In the genomic region with DNA sequence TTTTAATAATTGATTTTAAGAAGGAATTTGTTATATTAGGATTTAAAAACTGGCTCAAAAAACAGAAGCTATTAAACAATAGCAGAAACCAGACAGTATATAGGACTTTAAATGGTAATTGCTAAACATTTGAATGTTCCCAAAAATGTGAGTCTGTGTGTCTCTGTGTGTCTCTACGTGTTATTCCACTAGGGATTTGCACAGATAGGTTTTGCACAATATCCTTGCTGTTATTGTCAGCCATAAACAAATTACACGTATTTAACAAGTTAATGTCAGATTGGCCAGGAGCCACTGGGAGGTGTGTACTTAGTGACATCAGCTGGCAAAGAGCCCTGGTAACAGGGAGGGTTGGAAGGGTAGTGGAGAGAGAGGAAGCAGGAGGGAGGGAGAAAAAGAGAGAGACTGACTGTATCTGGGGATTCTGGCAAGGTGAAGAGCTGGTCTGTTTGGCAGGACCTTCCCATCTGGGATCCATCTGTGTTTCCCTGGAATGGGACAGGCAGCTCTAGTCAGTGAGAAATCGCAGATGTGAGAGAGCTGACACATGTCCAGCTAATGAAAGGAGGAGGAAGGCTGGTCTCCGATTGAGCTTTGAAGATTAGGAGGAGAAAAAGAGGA, we compare ENCODE assay signal across 8 cellular contexts.
DNase-seq lines count a peak whose midpoint lies in the region; ATAC-seq, FAIRE-seq and TF ChIP-seq lines count a peak whose summit lies in the region.

No MANE protein-coding gene starts in this region.

- WGBS in hepatocyte (ENCODE audit: low lambda C conversion rate, missing lambda C conversion rate): 21% methylated on average over 4 of the region's 4 CpGs
- WGBS in small intestine, 3 donors: 11 to 29% (median 19%) methylated on average over 4 of the region's 4 CpGs

- H3K9me3 ChIP-seq in DND-41 (ENCODE audit: insufficient read depth, low read length, severe bottlenecking) (no peaks in the 10 kb centered on the region), hepatocyte (ENCODE audit: low read depth) (no peaks in the 10 kb centered on the region), small intestine (ENCODE audit: control insufficient read depth, low read depth) (no peaks in the 10 kb centered on the region)

- DNase-seq in DND-41 (no peak), NCI-H2171 (lab: John Stamatoyannopoulos, UW) (peak; percentile 100), astrocyte of the cerebellum (ENCODE audit: low read depth) (peak; percentile 60), hepatocyte (ENCODE audit: low spot score) (peak; percentile 93), small intestine (peak; percentile 95), GM20000 (ENCODE audit: low spot score) (no peak), UCSD-AML1 (lab: John Stamatoyannopoulos, UW; ENCODE audit: unreplicated experiment) (no peak)
- DNase-seq in activated effector memory CD4-positive, alpha-beta T cell treated with Interleukin-2 at 50 U/mL for 16 hours: no peak

- FAIRE-seq in small intestine (lab: Jason Lieb, UNC): no peak

- H4K20me1 ChIP-seq in DND-41 (ENCODE audit: insufficient read depth, low read length): peaks cover 9% of the 10 kb centered on the region; the same call in 1 of the 2 replicates
- peaks cover 7% of the 10 kb centered on the region for H4K20me1 ChIP-seq in hepatocyte (ENCODE audit: insufficient read depth, poor library complexity, severe bottlenecking)

- H3K36me3 ChIP-seq in DND-41 (ENCODE audit: insufficient read depth, low read length) (peaks cover 23% of the 10 kb centered on the region), hepatocyte (replicated peaks; ENCODE audit: insufficient read depth, low read depth) (no peaks in the 10 kb centered on the region), small intestine (ENCODE audit: control insufficient read depth in 2 of 2, insufficient read depth in 2 of 2, low read length in 2 of 2) (no peaks in the 10 kb centered on the region)

- TF ChIP-seq CTCF in DND-41 (IDR thresholded peaks at IDR 0.05; ENCODE audit: borderline replicate concordance, extremely low read depth, low read length, poor library complexity, severe bottlenecking) (no peak), astrocyte of the cerebellum (IDR thresholded peaks at IDR 0.05; ENCODE audit: low read depth, low read length, missing control alignments) (no peak), hepatocyte (IDR thresholded peaks at IDR 0.05; ENCODE audit: poor library complexity) (no peak), GM20000 (IDR thresholded peaks at IDR 0.05; ENCODE audit: extremely low read depth, missing control alignments) (no peak)

- H3K4me2 ChIP-seq in DND-41 (ENCODE audit: insufficient read depth, low read length) (no peak overlapping the region), hepatocyte (peak overlapping the region; percentile 58)

- H2AFZ ChIP-seq in DND-41 (ENCODE audit: low read depth, low read length): no peak overlapping the region
- no peak overlapping the region for H2AFZ ChIP-seq in hepatocyte

- H3K4me3 ChIP-seq in DND-41 (ENCODE audit: low read depth in 1 of 2, low read length in 2 of 2): no peak overlapping the region
- H3K4me3 ChIP-seq in astrocyte of the cerebellum (ENCODE audit: low read depth, low read length): no peak overlapping the region
- no peak overlapping the region for H3K4me3 ChIP-seq in hepatocyte
- H3K4me3 ChIP-seq in small intestine (ENCODE audit: low read depth in 1 of 2, low read length in 2 of 2): peak overlapping the region in 1 of 2 donors; percentile 4

- H3K79me2 ChIP-seq in DND-41 (ENCODE audit: insufficient read depth, low read length) (peaks cover 13% of the 10 kb centered on the region), hepatocyte (peaks cover 83% of the 10 kb centered on the region)

- no peaks in the 10 kb centered on the region for H3K9me2 ChIP-seq in hepatocyte (replicated peaks; ENCODE audit: insufficient read depth)

- H3K9ac ChIP-seq in DND-41 (ENCODE audit: low read depth, low read length): no peak overlapping the region

- in situ Hi-C loops in astrocyte of the cerebellum (cut with HindIII; ENCODE audit: low sequenced_read_pairs): no loop called here

- ATAC-seq in DND-41 (ENCODE audit: insufficient read depth, low read depth): 0 out of 3 replicates have a peak, but pooled peaks have one; percentile 39

- no peak overlapping the region for H3K27ac ChIP-seq in DND-41 (ENCODE audit: low read length)
- peak overlapping the region; percentile 28 for H3K27ac ChIP-seq in hepatocyte
- H3K27ac ChIP-seq in small intestine (ENCODE audit: low read depth in 1 of 2, low read length in 1 of 2): no peak overlapping the region

- H3K27me3 ChIP-seq in DND-41 (ENCODE audit: insufficient read depth, low read length, poor library complexity) (no peaks in the 10 kb centered on the region), hepatocyte (no peaks in the 10 kb centered on the region), small intestine (ENCODE audit: control insufficient read depth in 2 of 2, insufficient read depth in 2 of 2, low read length in 2 of 2) (no peaks in the 10 kb centered on the region)

- H3K4me1 ChIP-seq in DND-41 (ENCODE audit: insufficient read depth, low read length) (no peaks in the 10 kb centered on the region), hepatocyte (ENCODE audit: insufficient read depth) (peaks cover 7% of the 10 kb centered on the region), small intestine (ENCODE audit: control insufficient read depth in 2 of 2, insufficient read depth in 1 of 2, low read depth in 1 of 2, low read length in 1 of 2) (no peaks in the 10 kb centered on the region)

Comparison
In these comparisons a context has a peak if more than half of its experiments do, and no peak if none do; other contexts are left out.
1. DNase-seq: peak in NCI-H2171 (single experiment), astrocyte of the cerebellum (single experiment), hepatocyte (single experiment) and small intestine (single experiment); none in DND-41 (single experiment), GM20000 (single experiment), UCSD-AML1 (single experiment) and activated effector memory CD4-positive, alpha-beta T cell treated with Interleukin-2 at 50 U/mL for 16 hours (single experiment).